Comparison of ENCODE assay signal across 1 cellular context in genomic region chr9:7780261-7780988, GRCh38.
TF ChIP-seq lines count a peak whose summit lies in the region.

No MANE protein-coding gene starts in this region.

TF ChIP-seq in HepG2, 621 proteins besides CTCF, POLR2A, EP300 and RAD21 (continued from another document):
- TF ChIP-seq, protein P1, sequence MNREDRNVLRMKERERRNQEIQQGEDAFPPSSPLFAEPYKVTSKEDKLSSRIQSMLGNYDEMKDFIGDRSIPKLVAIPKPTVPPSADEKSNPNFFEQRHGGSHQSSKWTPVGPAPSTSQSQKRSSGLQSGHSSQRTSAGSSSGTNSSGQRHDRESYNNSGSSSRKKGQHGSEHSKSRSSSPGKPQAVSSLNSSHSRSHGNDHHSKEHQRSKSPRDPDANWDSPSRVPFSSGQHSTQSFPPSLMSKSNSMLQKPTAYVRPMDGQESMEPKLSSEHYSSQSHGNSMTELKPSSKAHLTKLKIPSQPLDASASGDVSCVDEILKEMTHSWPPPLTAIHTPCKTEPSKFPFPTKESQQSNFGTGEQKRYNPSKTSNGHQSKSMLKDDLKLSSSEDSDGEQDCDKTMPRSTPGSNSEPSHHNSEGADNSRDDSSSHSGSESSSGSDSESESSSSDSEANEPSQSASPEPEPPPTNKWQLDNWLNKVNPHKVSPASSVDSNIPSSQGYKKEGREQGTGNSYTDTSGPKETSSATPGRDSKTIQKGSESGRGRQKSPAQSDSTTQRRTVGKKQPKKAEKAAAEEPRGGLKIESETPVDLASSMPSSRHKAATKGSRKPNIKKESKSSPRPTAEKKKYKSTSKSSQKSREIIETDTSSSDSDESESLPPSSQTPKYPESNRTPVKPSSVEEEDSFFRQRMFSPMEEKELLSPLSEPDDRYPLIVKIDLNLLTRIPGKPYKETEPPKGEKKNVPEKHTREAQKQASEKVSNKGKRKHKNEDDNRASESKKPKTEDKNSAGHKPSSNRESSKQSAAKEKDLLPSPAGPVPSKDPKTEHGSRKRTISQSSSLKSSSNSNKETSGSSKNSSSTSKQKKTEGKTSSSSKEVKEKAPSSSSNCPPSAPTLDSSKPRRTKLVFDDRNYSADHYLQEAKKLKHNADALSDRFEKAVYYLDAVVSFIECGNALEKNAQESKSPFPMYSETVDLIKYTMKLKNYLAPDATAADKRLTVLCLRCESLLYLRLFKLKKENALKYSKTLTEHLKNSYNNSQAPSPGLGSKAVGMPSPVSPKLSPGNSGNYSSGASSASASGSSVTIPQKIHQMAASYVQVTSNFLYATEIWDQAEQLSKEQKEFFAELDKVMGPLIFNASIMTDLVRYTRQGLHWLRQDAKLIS (CRISPR knock-in tag; IDR thresholded peaks at IDR 0.05): no peak
- TF ChIP-seq SIN3B (IDR thresholded peaks at IDR 0.05; ENCODE audit: low read length) (no peak), TBL1XR1 (IDR thresholded peaks at IDR 0.05; ENCODE audit: borderline replicate concordance, low read length, partially characterized antibody) (no peak), HOXA5 (CRISPR knock-in tag; IDR thresholded peaks at IDR 0.05) (no peak), ZNF878 (CRISPR knock-in tag; IDR thresholded peaks at IDR 0.05) (no peak), ZNF430 (CRISPR knock-in tag; IDR thresholded peaks at IDR 0.05) (no peak), ZNF784 (CRISPR knock-in tag; IDR thresholded peaks at IDR 0.05; ENCODE audit: borderline replicate concordance) (no peak)
- TF ChIP-seq, protein P2, sequence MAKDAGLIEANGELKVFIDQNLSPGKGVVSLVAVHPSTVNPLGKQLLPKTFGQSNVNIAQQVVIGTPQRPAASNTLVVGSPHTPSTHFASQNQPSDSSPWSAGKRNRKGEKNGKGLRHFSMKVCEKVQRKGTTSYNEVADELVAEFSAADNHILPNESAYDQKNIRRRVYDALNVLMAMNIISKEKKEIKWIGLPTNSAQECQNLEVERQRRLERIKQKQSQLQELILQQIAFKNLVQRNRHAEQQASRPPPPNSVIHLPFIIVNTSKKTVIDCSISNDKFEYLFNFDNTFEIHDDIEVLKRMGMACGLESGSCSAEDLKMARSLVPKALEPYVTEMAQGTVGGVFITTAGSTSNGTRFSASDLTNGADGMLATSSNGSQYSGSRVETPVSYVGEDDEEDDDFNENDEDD (CRISPR knock-in tag; IDR thresholded peaks at IDR 0.05; ENCODE audit: borderline replicate concordance): no peak
